ENCODE assay signal across 1 cellular context in the genomic region with DNA sequence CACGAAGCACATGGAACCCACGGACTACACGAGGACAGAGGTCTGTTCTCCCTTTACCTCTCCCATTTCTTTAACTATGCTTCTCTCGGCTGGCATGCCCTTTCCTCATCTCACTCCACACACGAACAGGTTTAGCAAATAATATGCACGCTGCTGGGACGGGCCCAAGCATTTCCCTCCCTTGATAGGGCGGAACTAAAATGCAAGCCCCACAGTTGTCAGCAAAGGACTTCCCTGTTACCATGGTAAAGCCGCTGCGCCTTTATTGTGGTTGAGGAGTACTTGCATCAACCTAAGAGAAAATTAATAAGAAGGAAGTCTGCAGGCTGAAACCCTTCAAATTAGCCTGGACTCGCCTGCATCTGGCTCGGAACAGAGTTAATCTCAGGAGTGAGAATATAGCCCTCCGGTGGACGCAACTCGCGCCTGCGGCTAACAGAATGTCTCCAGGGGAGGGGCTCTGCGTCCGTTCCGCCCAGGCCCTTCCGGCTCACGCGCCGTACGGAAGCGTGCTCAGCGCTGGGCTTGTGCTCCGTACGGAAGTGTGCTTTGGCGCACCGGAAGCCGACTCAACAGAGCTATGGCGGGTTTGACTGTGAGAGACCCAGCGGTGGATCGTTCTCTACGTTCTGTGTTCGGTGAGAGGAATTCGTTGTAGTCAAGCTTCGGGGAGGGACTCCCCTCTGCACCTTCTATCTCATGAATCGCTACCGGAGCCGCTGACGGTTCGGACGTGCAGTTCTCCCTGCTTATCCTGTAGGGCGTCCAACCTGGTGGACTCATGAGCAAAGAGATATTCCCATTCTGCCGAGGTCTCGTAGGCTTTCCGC.
TF ChIP-seq lines count a peak whose summit lies in the region.

A gene with protein sequence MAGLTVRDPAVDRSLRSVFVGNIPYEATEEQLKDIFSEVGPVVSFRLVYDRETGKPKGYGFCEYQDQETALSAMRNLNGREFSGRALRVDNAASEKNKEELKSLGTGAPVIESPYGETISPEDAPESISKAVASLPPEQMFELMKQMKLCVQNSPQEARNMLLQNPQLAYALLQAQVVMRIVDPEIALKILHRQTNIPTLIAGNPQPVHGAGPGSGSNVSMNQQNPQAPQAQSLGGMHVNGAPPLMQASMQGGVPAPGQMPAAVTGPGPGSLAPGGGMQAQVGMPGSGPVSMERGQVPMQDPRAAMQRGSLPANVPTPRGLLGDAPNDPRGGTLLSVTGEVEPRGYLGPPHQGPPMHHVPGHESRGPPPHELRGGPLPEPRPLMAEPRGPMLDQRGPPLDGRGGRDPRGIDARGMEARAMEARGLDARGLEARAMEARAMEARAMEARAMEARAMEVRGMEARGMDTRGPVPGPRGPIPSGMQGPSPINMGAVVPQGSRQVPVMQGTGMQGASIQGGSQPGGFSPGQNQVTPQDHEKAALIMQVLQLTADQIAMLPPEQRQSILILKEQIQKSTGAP (plus strand): TSS at position 555 of the 830 bp plus-strand sequence. CDS start 26 bp downstream, at position 581.

TF ChIP-seq in HepG2, 621 proteins besides CTCF, POLR2A, EP300 and RAD21 (continued from another document and continues in another):
- TF ChIP-seq, protein P1, sequence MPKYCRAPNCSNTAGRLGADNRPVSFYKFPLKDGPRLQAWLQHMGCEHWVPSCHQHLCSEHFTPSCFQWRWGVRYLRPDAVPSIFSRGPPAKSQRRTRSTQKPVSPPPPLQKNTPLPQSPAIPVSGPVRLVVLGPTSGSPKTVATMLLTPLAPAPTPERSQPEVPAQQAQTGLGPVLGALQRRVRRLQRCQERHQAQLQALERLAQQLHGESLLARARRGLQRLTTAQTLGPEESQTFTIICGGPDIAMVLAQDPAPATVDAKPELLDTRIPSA (CRISPR knock-in tag; IDR thresholded peaks at IDR 0.05; ENCODE audit: borderline replicate concordance) = no peak
- no peak for TF ChIP-seq CEBPG (CRISPR knock-in tag; IDR thresholded peaks at IDR 0.05)
- TF ChIP-seq ZNF7 (CRISPR knock-in tag; IDR thresholded peaks at IDR 0.05) = no peak
- TF ChIP-seq ZSCAN21 (CRISPR knock-in tag; IDR thresholded peaks at IDR 0.05; ENCODE audit: borderline replicate concordance) = no peak
- TF ChIP-seq ZNF607 (CRISPR knock-in tag; IDR thresholded peaks at IDR 0.05; ENCODE audit: borderline replicate concordance) = 0 out of 2 replicates have a peak, but pooled peaks have one; percentile 50
- TF ChIP-seq, protein P2, sequence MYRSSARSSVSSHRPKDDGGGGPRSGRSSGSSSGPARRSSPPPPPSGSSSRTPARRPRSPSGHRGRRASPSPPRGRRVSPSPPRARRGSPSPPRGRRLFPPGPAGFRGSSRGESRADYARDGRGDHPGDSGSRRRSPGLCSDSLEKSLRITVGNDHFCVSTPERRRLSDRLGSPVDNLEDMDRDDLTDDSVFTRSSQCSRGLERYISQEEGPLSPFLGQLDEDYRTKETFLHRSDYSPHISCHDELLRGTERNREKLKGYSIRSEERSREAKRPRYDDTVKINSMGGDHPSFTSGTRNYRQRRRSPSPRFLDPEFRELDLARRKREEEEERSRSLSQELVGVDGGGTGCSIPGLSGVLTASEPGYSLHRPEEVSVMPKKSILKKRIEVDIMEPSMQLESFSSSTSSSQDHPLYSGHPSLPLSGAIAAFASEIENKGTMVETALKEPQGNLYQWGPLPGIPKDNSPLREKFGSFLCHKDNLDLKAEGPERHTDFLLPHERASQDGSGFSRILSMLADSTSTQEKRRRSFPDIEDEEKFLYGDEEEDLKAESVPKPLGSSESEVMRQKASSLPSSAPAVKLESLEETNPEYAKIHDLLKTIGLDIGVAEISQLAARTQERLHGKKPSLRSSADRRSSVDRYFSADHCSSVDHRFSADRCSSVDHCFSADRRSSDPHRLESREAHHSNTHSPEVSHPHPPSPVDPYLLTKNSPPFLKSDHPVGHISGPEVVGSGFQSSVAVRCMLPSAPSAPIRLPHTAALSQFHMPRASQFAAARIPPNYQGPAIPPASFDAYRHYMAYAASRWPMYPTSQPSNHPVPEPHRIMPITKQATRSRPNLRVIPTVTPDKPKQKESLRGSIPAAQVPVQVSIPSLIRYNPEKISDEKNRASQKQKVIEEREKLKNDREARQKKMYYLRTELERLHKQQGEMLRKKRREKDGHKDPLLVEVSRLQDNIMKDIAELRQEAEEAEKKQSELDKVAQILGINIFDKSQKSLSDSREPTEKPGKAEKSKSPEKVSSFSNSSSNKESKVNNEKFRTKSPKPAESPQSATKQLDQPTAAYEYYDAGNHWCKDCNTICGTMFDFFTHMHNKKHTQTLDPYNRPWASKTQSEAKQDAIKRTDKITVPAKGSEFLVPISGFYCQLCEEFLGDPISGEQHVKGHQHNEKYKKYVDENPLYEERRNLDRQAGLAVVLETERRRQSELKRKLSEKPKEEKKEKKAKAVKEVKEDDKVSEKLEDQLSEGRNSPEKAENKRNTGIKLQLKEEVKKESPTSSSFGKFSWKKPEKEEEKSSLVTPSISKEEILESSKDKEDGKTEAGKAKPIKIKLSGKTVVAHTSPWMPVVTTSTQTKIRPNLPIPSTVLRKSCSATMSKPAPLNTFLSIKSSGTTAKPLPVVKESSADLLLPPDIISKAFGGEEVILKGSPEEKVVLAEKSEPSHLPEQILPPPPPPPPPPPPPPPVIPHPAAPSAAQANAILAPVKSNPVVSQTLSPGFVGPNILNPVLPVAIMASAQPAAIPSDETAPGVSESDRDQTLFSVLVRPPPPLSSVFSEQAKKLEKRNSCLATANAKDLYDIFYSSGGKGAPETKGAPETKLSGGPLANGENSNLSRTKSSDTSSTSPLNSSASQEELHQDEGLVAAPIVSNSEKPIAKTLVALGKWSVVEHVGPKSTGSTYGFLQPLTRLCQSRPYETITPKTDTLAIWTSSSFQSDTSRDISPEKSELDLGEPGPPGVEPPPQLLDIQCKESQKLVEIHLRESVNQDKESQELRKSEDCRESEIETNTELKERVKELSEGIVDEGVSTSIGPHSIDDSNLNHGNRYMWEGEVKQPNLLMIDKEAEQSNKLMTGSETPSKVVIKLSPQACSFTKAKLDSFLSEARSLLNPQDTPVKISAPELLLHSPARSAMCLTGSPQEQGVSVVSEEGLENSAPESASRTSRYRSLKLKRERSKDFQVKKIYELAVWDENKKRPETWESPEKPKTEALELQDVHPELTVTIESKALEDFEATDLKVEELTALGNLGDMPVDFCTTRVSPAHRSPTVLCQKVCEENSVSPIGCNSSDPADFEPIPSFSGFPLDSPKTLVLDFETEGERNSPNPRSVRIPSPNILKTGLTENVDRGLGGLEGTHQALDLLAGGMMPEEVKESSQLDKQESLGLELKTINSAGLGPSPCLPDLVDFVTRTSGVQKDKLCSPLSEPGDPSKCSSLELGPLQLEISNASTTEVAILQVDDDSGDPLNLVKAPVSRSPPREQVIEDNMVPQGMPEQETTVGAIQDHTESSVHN (CRISPR knock-in tag; IDR thresholded peaks at IDR 0.05) = 0 out of 2 replicates have a peak, but pooled peaks have one; percentile 73
- TF ChIP-seq ZNF644 (CRISPR knock-in tag; IDR thresholded peaks at IDR 0.05; ENCODE audit: low read depth) = no peak
- TF ChIP-seq MLLT10 (CRISPR knock-in tag; IDR thresholded peaks at IDR 0.05) = no peak
- no peak for TF ChIP-seq RBM22 (optimal IDR thresholded peaks at IDR 0.05; ENCODE audit: low read length)
- TF ChIP-seq, protein P3, sequence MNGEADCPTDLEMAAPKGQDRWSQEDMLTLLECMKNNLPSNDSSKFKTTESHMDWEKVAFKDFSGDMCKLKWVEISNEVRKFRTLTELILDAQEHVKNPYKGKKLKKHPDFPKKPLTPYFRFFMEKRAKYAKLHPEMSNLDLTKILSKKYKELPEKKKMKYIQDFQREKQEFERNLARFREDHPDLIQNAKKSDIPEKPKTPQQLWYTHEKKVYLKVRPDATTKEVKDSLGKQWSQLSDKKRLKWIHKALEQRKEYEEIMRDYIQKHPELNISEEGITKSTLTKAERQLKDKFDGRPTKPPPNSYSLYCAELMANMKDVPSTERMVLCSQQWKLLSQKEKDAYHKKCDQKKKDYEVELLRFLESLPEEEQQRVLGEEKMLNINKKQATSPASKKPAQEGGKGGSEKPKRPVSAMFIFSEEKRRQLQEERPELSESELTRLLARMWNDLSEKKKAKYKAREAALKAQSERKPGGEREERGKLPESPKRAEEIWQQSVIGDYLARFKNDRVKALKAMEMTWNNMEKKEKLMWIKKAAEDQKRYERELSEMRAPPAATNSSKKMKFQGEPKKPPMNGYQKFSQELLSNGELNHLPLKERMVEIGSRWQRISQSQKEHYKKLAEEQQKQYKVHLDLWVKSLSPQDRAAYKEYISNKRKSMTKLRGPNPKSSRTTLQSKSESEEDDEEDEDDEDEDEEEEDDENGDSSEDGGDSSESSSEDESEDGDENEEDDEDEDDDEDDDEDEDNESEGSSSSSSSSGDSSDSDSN (CRISPR knock-in tag; IDR thresholded peaks at IDR 0.05) = peak; percentile 42
- TF ChIP-seq ZNF552 (CRISPR knock-in tag; IDR thresholded peaks at IDR 0.05; ENCODE audit: borderline replicate concordance) = 0 out of 2 replicates have a peak, but pooled peaks have one; percentile 57
- peak; percentile 80 for TF ChIP-seq KDM5A (IDR thresholded peaks at IDR 0.05; ENCODE audit: borderline replicate concordance, low read length)
- no peak for TF ChIP-seq ZFYVE20 (CRISPR knock-in tag; IDR thresholded peaks at IDR 0.05; ENCODE audit: borderline replicate concordance, low read depth)
- no peak for TF ChIP-seq HOXD1 (CRISPR knock-in tag; IDR thresholded peaks at IDR 0.05)
- no peak for TF ChIP-seq ZEB1 (IDR thresholded peaks at IDR 0.05; ENCODE audit: insufficient replicate concordance, low read depth)
- TF ChIP-seq, protein P4, sequence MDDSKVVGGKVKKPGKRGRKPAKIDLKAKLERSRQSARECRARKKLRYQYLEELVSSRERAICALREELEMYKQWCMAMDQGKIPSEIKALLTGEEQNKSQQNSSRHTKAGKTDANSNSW (CRISPR knock-in tag; IDR thresholded peaks at IDR 0.05; ENCODE audit: borderline replicate concordance) = no peak
- TF ChIP-seq ZMYM4 (CRISPR knock-in tag; IDR thresholded peaks at IDR 0.05) = peak; percentile 68; the same call in 1 of the 2 replicates
- no peak for TF ChIP-seq SMC3 (IDR thresholded peaks at IDR 0.05; ENCODE audit: low read length)
- TF ChIP-seq ZNF768 (CRISPR knock-in tag; IDR thresholded peaks at IDR 0.05) = peak; percentile 24; the same call in 1 of the 2 replicates
- TF ChIP-seq WIZ (CRISPR knock-in tag; IDR thresholded peaks at IDR 0.05) = no peak
- TF ChIP-seq, protein P5, sequence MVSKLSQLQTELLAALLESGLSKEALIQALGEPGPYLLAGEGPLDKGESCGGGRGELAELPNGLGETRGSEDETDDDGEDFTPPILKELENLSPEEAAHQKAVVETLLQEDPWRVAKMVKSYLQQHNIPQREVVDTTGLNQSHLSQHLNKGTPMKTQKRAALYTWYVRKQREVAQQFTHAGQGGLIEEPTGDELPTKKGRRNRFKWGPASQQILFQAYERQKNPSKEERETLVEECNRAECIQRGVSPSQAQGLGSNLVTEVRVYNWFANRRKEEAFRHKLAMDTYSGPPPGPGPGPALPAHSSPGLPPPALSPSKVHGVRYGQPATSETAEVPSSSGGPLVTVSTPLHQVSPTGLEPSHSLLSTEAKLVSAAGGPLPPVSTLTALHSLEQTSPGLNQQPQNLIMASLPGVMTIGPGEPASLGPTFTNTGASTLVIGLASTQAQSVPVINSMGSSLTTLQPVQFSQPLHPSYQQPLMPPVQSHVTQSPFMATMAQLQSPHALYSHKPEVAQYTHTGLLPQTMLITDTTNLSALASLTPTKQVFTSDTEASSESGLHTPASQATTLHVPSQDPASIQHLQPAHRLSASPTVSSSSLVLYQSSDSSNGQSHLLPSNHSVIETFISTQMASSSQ (IDR thresholded peaks at IDR 0.05; ENCODE audit: low read depth) = no peak
- TF ChIP-seq, protein P5 (CRISPR knock-in tag; IDR thresholded peaks at IDR 0.05; ENCODE audit: borderline replicate concordance) = no peak
- no peak for TF ChIP-seq SRF (IDR thresholded peaks at IDR 0.05; ENCODE audit: low read depth, low read length)
- TF ChIP-seq TP53 (CRISPR knock-in tag; conservative IDR thresholded peaks at IDR 0.05) = no peak
- TF ChIP-seq, protein P6, sequence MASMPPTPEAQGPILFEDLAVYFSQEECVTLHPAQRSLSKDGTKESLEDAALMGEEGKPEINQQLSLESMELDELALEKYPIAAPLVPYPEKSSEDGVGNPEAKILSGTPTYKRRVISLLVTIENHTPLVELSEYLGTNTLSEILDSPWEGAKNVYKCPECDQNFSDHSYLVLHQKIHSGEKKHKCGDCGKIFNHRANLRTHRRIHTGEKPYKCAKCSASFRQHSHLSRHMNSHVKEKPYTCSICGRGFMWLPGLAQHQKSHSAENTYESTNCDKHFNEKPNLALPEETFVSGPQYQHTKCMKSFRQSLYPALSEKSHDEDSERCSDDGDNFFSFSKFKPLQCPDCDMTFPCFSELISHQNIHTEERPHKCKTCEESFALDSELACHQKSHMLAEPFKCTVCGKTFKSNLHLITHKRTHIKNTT (CRISPR knock-in tag; IDR thresholded peaks at IDR 0.05) = no peak
- TF ChIP-seq SIN3A (IDR thresholded peaks at IDR 0.05; ENCODE audit: borderline replicate concordance, low read depth, low read length) = peak; percentile 24; the same call in 1 of the 2 replicates
- no peak for TF ChIP-seq SIX4 (CRISPR knock-in tag; IDR thresholded peaks at IDR 0.05)
- peak; percentile 67; the same call in 1 of the 2 replicates for TF ChIP-seq KLF11 (CRISPR knock-in tag; IDR thresholded peaks at IDR 0.05)
- TF ChIP-seq ZSCAN20 (CRISPR knock-in tag; IDR thresholded peaks at IDR 0.05; ENCODE audit: borderline replicate concordance) = no peak
- TF ChIP-seq HDAC2 (CRISPR knock-in tag; IDR thresholded peaks at IDR 0.05) = peak; percentile 29; the same call in 1 of the 2 replicates
- no peak for TF ChIP-seq ZNF878 (CRISPR knock-in tag; IDR thresholded peaks at IDR 0.05)
- TF ChIP-seq ZNF564 (CRISPR knock-in tag; IDR thresholded peaks at IDR 0.05) = no peak
- no peak for TF ChIP-seq ZNF383 (CRISPR knock-in tag; IDR thresholded peaks at IDR 0.05; ENCODE audit: borderline replicate concordance)
- TF ChIP-seq, protein P7, sequence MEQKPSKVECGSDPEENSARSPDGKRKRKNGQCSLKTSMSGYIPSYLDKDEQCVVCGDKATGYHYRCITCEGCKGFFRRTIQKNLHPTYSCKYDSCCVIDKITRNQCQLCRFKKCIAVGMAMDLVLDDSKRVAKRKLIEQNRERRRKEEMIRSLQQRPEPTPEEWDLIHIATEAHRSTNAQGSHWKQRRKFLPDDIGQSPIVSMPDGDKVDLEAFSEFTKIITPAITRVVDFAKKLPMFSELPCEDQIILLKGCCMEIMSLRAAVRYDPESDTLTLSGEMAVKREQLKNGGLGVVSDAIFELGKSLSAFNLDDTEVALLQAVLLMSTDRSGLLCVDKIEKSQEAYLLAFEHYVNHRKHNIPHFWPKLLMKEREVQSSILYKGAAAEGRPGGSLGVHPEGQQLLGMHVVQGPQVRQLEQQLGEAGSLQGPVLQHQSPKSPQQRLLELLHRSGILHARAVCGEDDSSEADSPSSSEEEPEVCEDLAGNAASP (CRISPR knock-in tag; IDR thresholded peaks at IDR 0.05; ENCODE audit: borderline replicate concordance) = no peak
- peak; percentile 74; the same call in 1 of the 2 replicates for TF ChIP-seq KDM2A (CRISPR knock-in tag; IDR thresholded peaks at IDR 0.05; ENCODE audit: borderline replicate concordance, low read depth)
- no peak for TF ChIP-seq AHR (CRISPR knock-in tag; IDR thresholded peaks at IDR 0.05)
